8 cellular contexts compared by ENCODE assay signal in genomic region chr17:18141210-18141803, GRCh38. TPM values are rescaled to one million over a fixed set of nuclear protein-coding genes. Genes with fewer than 3 reads are reported as not detected.
DNase-seq lines count a peak whose midpoint lies in the region; ATAC-seq and TF ChIP-seq lines count a peak whose summit lies in the region.

No MANE protein-coding gene starts in this region.

- no peaks in the 10 kb centered on the region for H3K27me3 ChIP-seq in vagina

- ATAC-seq in GM21825 (IDR thresholded peaks at IDR 0.05; ENCODE audit: unreplicated experiment), result no peak

- TF ChIP-seq CTCF in coronary artery (IDR thresholded peaks at IDR 0.05) (peak; percentile 45), vagina (IDR thresholded peaks at IDR 0.05) (peak; percentile 6 to 51 (median 25))

- intact Hi-C loops in vagina (cut with DNase I), result no loop called here

- no peaks in the 10 kb centered on the region for H3K36me3 ChIP-seq in vagina

- no peak for TF ChIP-seq POLR2A in vagina (IDR thresholded peaks at IDR 0.05)

- no peak overlapping the region for H3K27ac ChIP-seq in coronary artery
- H3K27ac ChIP-seq in vagina, result no peak overlapping the region

- H3K4me1 ChIP-seq in vagina, result no peaks in the 10 kb centered on the region

- peak; percentile 10 to 52 for DNase-seq in activated CD4-positive, alpha-beta T cell treated with anti-CD3 and anti-CD28 coated beads for 24 hours (ENCODE audit: low read depth in 2 of 2)
- DNase-seq in activated CD4-positive, alpha-beta T cell treated with anti-CD3 and anti-CD28 coated beads for 1 hour, result no peak
- DNase-seq in LHCN-M2 (ENCODE audit: low read depth), result peak; percentile 52
- peak; percentile 52 for DNase-seq in SKM-1 (lab: John Stamatoyannopoulos, UW; ENCODE audit: unreplicated experiment)
- DNase-seq in coronary artery (ENCODE audit: low spot score), result no peak
- peak; percentile 63 to 68 for DNase-seq in lung microvascular endothelial cell (ENCODE audit: low read depth in 2 of 2)
- DNase-seq in vagina (ENCODE audit: extremely low spot score in 2 of 2), result no peak

- H3K4me3 ChIP-seq in coronary artery, result no peak overlapping the region
- H3K4me3 ChIP-seq in vagina, result no peak overlapping the region

- no peaks in the 10 kb centered on the region for H3K9me3 ChIP-seq in vagina

RNA-seq across cellular contexts. Expression of gene MYO15A, which starts 32.8 kb away (rescaled TPM):
- not detected in 2 replicates for total RNA-seq in LHCN-M2 (2014; rRNA removed)
- polyA plus RNA-seq in LHCN-M2 (2012), result 0.01 TPM
- under 0.01 and 0.22 TPM in 2 replicates for total RNA-seq in lung microvascular endothelial cell
- total RNA-seq in vagina, result 6.1 TPM

RNA-seq across cellular contexts. Expression of gene ALKBH5, which starts 42.3 kb away (rescaled TPM):
- total RNA-seq in LHCN-M2 (2014; rRNA removed), result 115 and 123 TPM in 2 replicates
- polyA plus RNA-seq in LHCN-M2 (2012), result 60.0 TPM
- 43.6 and 70.6 TPM in 2 replicates for total RNA-seq in lung microvascular endothelial cell
- 77.3 TPM for total RNA-seq in vagina

RNA-seq across cellular contexts. Expression of gene DRG2, which starts 53.6 kb away (rescaled TPM):
- total RNA-seq in LHCN-M2 (2014; rRNA removed), result 49.5 and 54.0 TPM in 2 replicates
- polyA plus RNA-seq in LHCN-M2 (2012), result 30.5 TPM
- 23.8 and 31.3 TPM in 2 replicates for total RNA-seq in lung microvascular endothelial cell
- 40.8 TPM for total RNA-seq in vagina

Comparison
In these comparisons a context has a peak if more than half of its experiments do, and no peak if none do; other contexts are left out.
1. DNase-seq: peak in activated CD4-positive, alpha-beta T cell treated with anti-CD3 and anti-CD28 coated beads for 24 hours (2 of 2), LHCN-M2 (single experiment), SKM-1 (single experiment) and lung microvascular endothelial cell (2 of 2); none in activated CD4-positive, alpha-beta T cell treated with anti-CD3 and anti-CD28 coated beads for 1 hour (single experiment), coronary artery (single experiment) and vagina (0 of 2).